8 cellular contexts compared by ENCODE assay signal in the genomic region with DNA sequence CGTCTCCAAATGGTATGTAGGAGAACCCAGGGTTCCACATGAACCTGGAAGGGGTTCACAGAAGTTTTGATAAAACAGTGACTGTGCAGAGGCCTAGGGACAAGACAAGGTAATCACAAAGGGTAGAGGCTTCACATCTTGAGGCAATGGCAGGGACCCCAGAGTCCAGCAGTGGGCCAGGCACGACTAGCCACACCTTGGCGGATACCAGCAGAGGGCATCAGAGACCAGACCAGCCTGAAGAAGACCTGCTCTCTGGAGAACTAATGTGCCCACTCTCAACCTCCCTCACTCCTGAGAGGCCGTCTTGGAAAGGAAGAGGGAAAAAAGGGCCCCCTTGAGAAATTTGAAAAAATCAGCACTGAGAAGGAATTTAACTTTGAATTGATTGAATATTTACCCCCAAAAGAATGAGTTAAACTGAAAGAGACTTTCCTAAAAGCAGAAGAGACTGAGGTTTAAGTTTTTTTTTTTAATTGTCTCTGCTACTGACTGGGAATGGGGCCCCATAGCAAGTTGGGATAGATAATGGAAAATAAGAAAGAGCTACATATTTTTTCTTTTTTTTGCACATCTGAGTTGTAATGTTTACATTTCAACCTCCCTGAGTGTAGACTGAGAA.
DNase-seq lines count a peak whose midpoint lies in the region; ATAC-seq lines count a peak whose summit lies in the region.

No MANE protein-coding gene starts in this region.

- no peak overlapping the region for H3K4me3 ChIP-seq in Jurkat, Clone E6-1 (ENCODE audit: low read length)

- no peaks in the 10 kb centered on the region for H3K4me1 Mint-ChIP-seq in activated T-cell treated with anti-CD3 and anti-CD28 coated beads, Interleukin-2, amount 50 U/mL, for 24 hours (ENCODE audit: low read depth)
- H3K4me1 Mint-ChIP-seq in activated T-cell treated with anti-CD3 and anti-CD28 coated beads, Interleukin-2, amount 50 U/mL, for 4 hours (ENCODE audit: low read depth) = no peaks in the 10 kb centered on the region

- peaks cover 24% of the 10 kb centered on the region for H3K27me3 Mint-ChIP-seq in activated T-cell treated with anti-CD3 and anti-CD28 coated beads, Interleukin-2, amount 50 U/mL, for 24 hours
- peaks cover 16% of the 10 kb centered on the region for H3K27me3 Mint-ChIP-seq in activated T-cell treated with anti-CD3 and anti-CD28 coated beads, Interleukin-2, amount 50 U/mL, for 4 hours (ENCODE audit: low read depth)

- peak; percentile 30 for DNase-seq in activated T-cell treated with anti-CD3 and anti-CD28 coated beads, Interleukin-2, amount 50 U/mL, for 24 hours
- DNase-seq in activated T-cell treated with anti-CD3 and anti-CD28 coated beads, Interleukin-2, amount 50 U/mL, for 4 hours = no peak
- peak; percentile 11 for DNase-seq in Jurkat, Clone E6-1 (ENCODE audit: low read depth, low spot score)
- peak; percentile 16 to 30 for DNase-seq in activated CD4-positive, alpha-beta T cell treated with anti-CD3 and anti-CD28 coated beads, Interleukin-2, amount 50 U/mL, for 48 hours
- DNase-seq in iPS DF 4.7 (ENCODE audit: extremely low read depth, low spot score) = peak; percentile 51
- peak; percentile 34 for DNase-seq in superior temporal gyrus (ENCODE audit: extremely low spot score)

- ATAC-seq in activated T-cell treated with anti-CD3 and anti-CD28 coated beads, Interleukin-2, amount 50 U/mL, for 4 hours = no peak
- ATAC-seq in GM19397 (IDR thresholded peaks at IDR 0.05; ENCODE audit: unreplicated experiment) = no peak
- ATAC-seq in HG03565 (IDR thresholded peaks at IDR 0.05; ENCODE audit: unreplicated experiment) = no peak

- H3K4me3 Mint-ChIP-seq in activated T-cell treated with anti-CD3 and anti-CD28 coated beads, Interleukin-2, amount 50 U/mL, for 24 hours = no peak overlapping the region
- no peak overlapping the region for H3K4me3 Mint-ChIP-seq in activated T-cell treated with anti-CD3 and anti-CD28 coated beads, Interleukin-2, amount 50 U/mL, for 4 hours

- H3K9me3 Mint-ChIP-seq in activated T-cell treated with anti-CD3 and anti-CD28 coated beads, Interleukin-2, amount 50 U/mL, for 24 hours = no peaks in the 10 kb centered on the region
- no peaks in the 10 kb centered on the region for H3K9me3 Mint-ChIP-seq in activated T-cell treated with anti-CD3 and anti-CD28 coated beads, Interleukin-2, amount 50 U/mL, for 4 hours

- no peak overlapping the region for H3K27ac Mint-ChIP-seq in activated T-cell treated with anti-CD3 and anti-CD28 coated beads, Interleukin-2, amount 50 U/mL, for 24 hours

- H3K36me3 Mint-ChIP-seq in activated T-cell treated with anti-CD3 and anti-CD28 coated beads, Interleukin-2, amount 50 U/mL, for 24 hours (ENCODE audit: low read depth) = no peaks in the 10 kb centered on the region
- no peaks in the 10 kb centered on the region for H3K36me3 Mint-ChIP-seq in activated T-cell treated with anti-CD3 and anti-CD28 coated beads, Interleukin-2, amount 50 U/mL, for 4 hours (ENCODE audit: insufficient read depth)
